Comparison of ENCODE assay signal across 27 cellular contexts in genomic region chr21:46157987-46158451, GRCh38. TPM values are rescaled to one million over a fixed set of nuclear protein-coding genes. Genes with fewer than 3 reads are reported as not detected.
A peak's percentile ranks its signal among the peaks of the same experiment; 100 is the strongest.
DNase-seq lines count a peak whose midpoint lies in the region; ATAC-seq and TF ChIP-seq lines count a peak whose summit lies in the region.
"Had no signal": no experiment of that assay in that cellular context is flagged by ENCODE, and none has a peak within 500 bp of the region (broad histone marks: within the 10 kb centered on the region; RNA-seq: fewer than 3 reads in every experiment).

No MANE protein-coding gene starts in this region.

- ATAC-seq in omental fat pad (ENCODE audit: low FRiP score) (no peak), upper lobe of right lung (no peak), gastroesophageal sphincter (no peak)
- ATAC-seq: activated naive CD8-positive, alpha-beta T cell treated with anti-CD3 and anti-CD28 coated beads, Interleukin-2, amount 50 U/mL, for 24 hours; heart left ventricle; stimulated activated naive CD8-positive, alpha-beta T cell treated with anti-CD3 and anti-CD28 coated beads, Interleukin-15, amount 100 ng/mL, for 72 hours had no signal

- H3K4me3 Mint-ChIP-seq in glutamatergic neuron (ENCODE audit: unreplicated experiment) = no peak overlapping the region
- H3K4me3 Mint-ChIP-seq: activated naive CD8-positive, alpha-beta T cell treated with anti-CD3 and anti-CD28 coated beads, Interleukin-2, amount 50 U/mL, for 24 hours; dendritic cell treated with granulocyte-macrophage colony-stimulating factor and Interleukin-4, amounts not matched to agents 40 ng/mL and 50 ng/mL, for 4 days; endodermal cell; nephron progenitor cell; stimulated activated naive CD8-positive, alpha-beta T cell treated with anti-CD3 and anti-CD28 coated beads, Interleukin-15, amount 100 ng/mL, for 72 hours; T-helper 2 cell treated with Interferon-gamma antibody and Interleukin-4, amounts not matched to agents 5 μg/mL and 100 μg/mL, for 36 hours had no signal

- H3K4me3 ChIP-seq in upper lobe of right lung = no peak overlapping the region
- no peak overlapping the region for H3K4me3 ChIP-seq in gastroesophageal sphincter
- H3K4me3 ChIP-seq: heart left ventricle, tibial nerve had no signal

- no peak for TF ChIP-seq CTCF in glutamatergic neuron (IDR thresholded peaks at IDR 0.05; ENCODE audit: partially characterized antibody, unreplicated experiment)
- no peak for TF ChIP-seq CTCF in omental fat pad (IDR thresholded peaks at IDR 0.05)
- TF ChIP-seq CTCF in upper lobe of right lung (IDR thresholded peaks at IDR 0.05) = no peak
- no peak for TF ChIP-seq CTCF in gastroesophageal sphincter (IDR thresholded peaks at IDR 0.05)

- H3K4me1 Mint-ChIP-seq in glutamatergic neuron (ENCODE audit: low read depth, unreplicated experiment) = peaks cover 8% of the 10 kb centered on the region
- H3K4me1 Mint-ChIP-seq: activated naive CD8-positive, alpha-beta T cell treated with anti-CD3 and anti-CD28 coated beads, Interleukin-2, amount 50 U/mL, for 24 hours; endodermal cell; stimulated activated naive CD8-positive, alpha-beta T cell treated with anti-CD3 and anti-CD28 coated beads, Interleukin-15, amount 100 ng/mL, for 72 hours had no signal

- intact Hi-C loops in upper lobe of right lung (cut with DNase I) = no loop called here

- no peaks in the 10 kb centered on the region for H3K9me3 ChIP-seq in upper lobe of right lung
- no peaks in the 10 kb centered on the region for H3K9me3 ChIP-seq in gastroesophageal sphincter
- H3K9me3 ChIP-seq: BE2C, heart left ventricle, tibial nerve had no signal

- peak; percentile 0 for DNase-seq in stimulated activated CD4-positive, alpha-beta T cell treated with anti-CD3 and anti-CD28 coated beads, Interleukin-15, amount 100 ng/mL, for 24 hours
- no peak for DNase-seq in stimulated activated CD4-positive, alpha-beta T cell treated with anti-CD3 and anti-CD28 coated beads, Interleukin-12 subunit alpha, Interleukin-12 subunit beta, amount 100 ng/mL, for 4 hours
- DNase-seq in glutamatergic neuron = no peak
- peak; percentile 18 for DNase-seq in omental fat pad (ENCODE audit: low spot score)
- DNase-seq in upper lobe of right lung = peak; percentile 53
- no peak for DNase-seq in activated CD4-positive, alpha-beta T cell treated with anti-CD3 and anti-CD28 coated beads, Interleukin-2, amount 50 U/mL, for 4 hours
- DNase-seq in HuH-7.5 (ENCODE audit: low spot score) = no peak
- DNase-seq: activated naive CD8-positive, alpha-beta T cell treated with anti-CD3 and anti-CD28 coated beads, Interleukin-2, amount 50 U/mL, for 24 hours; central memory CD4-positive, alpha-beta T cell; DMS53; endodermal cell; IMR-90; mammary epithelial cell; MV-4-11; NCI-H1436 treated with DMSO at 0.1 percent for 48 hours; NCI-H226; NCI-H526 treated with DMSO at 0.1 percent for 48 hours; nephron progenitor cell; SIG-M5; stimulated activated naive CD8-positive, alpha-beta T cell treated with anti-CD3 and anti-CD28 coated beads, Interleukin-15, amount 100 ng/mL, for 72 hours had no signal

- TF ChIP-seq EP300 in gastroesophageal sphincter (IDR thresholded peaks at IDR 0.05) = no peak

- no peaks in the 10 kb centered on the region for H3K36me3 ChIP-seq in upper lobe of right lung
- H3K36me3 ChIP-seq in gastroesophageal sphincter = no peaks in the 10 kb centered on the region
- H3K36me3 ChIP-seq: BE2C had no signal

- H3K9me3 Mint-ChIP-seq in glutamatergic neuron (ENCODE audit: unreplicated experiment) = peaks cover 10% of the 10 kb centered on the region
- H3K9me3 Mint-ChIP-seq: activated naive CD8-positive, alpha-beta T cell treated with anti-CD3 and anti-CD28 coated beads, Interleukin-2, amount 50 U/mL, for 24 hours; dendritic cell treated with granulocyte-macrophage colony-stimulating factor and Interleukin-4, amounts not matched to agents 40 ng/mL and 50 ng/mL, for 4 days; stimulated activated naive CD8-positive, alpha-beta T cell treated with anti-CD3 and anti-CD28 coated beads, Interleukin-15, amount 100 ng/mL, for 72 hours; T-helper 2 cell treated with Interferon-gamma antibody and Interleukin-4, amounts not matched to agents 5 μg/mL and 100 μg/mL, for 36 hours had no signal

- H3K27me3 ChIP-seq in upper lobe of right lung (no peaks in the 10 kb centered on the region), gastroesophageal sphincter (peaks cover 28% of the 10 kb centered on the region)
- H3K27me3 ChIP-seq: BE2C had no signal

- peak overlapping the region; percentile 80 for H3K27ac Mint-ChIP-seq in glutamatergic neuron (ENCODE audit: unreplicated experiment)
- H3K27ac Mint-ChIP-seq: activated naive CD8-positive, alpha-beta T cell treated with anti-CD3 and anti-CD28 coated beads, Interleukin-2, amount 50 U/mL, for 24 hours; dendritic cell treated with granulocyte-macrophage colony-stimulating factor and Interleukin-4, amounts not matched to agents 40 ng/mL and 50 ng/mL, for 4 days; endodermal cell; nephron progenitor cell; stimulated activated naive CD8-positive, alpha-beta T cell treated with anti-CD3 and anti-CD28 coated beads, Interleukin-15, amount 100 ng/mL, for 72 hours; T-helper 2 cell treated with Interferon-gamma antibody and Interleukin-4, amounts not matched to agents 5 μg/mL and 100 μg/mL, for 36 hours had no signal

- H3K36me3 Mint-ChIP-seq in glutamatergic neuron (ENCODE audit: unreplicated experiment) = peaks cover 2% of the 10 kb centered on the region

- H3K4me1 ChIP-seq in upper lobe of right lung (peaks cover 8% of the 10 kb centered on the region), gastroesophageal sphincter (peaks cover 0 to 27% (median 6%) of the 10 kb centered on the region in 3 donors)

- 100% methylated on average over 1 of the region's 15 CpGs; no CpG with 5 or more reads in 1 of the 2 donors for WGBS in gastroesophageal sphincter (ENCODE audit: low coverage in 1 of 2), 2 donors

- TF ChIP-seq POLR2A in gastroesophageal sphincter (IDR thresholded peaks at IDR 0.05) = no peak

- peaks cover 4% of the 10 kb centered on the region for H3K27me3 Mint-ChIP-seq in glutamatergic neuron (ENCODE audit: unreplicated experiment)
- H3K27me3 Mint-ChIP-seq: dendritic cell treated with granulocyte-macrophage colony-stimulating factor and Interleukin-4, amounts not matched to agents 40 ng/mL and 50 ng/mL, for 4 days had no signal

- H3K27ac ChIP-seq in upper lobe of right lung = no peak overlapping the region
- H3K27ac ChIP-seq in gastroesophageal sphincter = no peak overlapping the region
- H3K27ac ChIP-seq: heart left ventricle, tibial nerve had no signal

RNA-seq across cellular contexts. Expression of gene FTCD, which starts 2.6 kb away (rescaled TPM):
- 13.4 TPM for total RNA-seq in glutamatergic neuron (ENCODE audit: unreplicated experiment)
- total RNA-seq in omental fat pad = not detected
- total RNA-seq in upper lobe of right lung = 0.46 TPM
- 1 to 10 TPM in 1 of 4 donors, under 1 TPM in 1, not detected in 2; 0.31 to 1.5 TPM for total RNA-seq in gastroesophageal sphincter
- total RNA-seq: IMR-90, LHCN-M2 had no signal

RNA-seq across cellular contexts. Expression of gene SPATC1L, which starts 26.2 kb away (rescaled TPM):
- total RNA-seq in glutamatergic neuron (ENCODE audit: unreplicated experiment) (58.7 TPM), omental fat pad (1 to 10 TPM in 3 of 4 donors, under 1 TPM in 1; 0.96 to 8.0 (median 2.8) TPM), upper lobe of right lung (4.7 TPM), gastroesophageal sphincter (10 to 100 TPM in 1 of 4 donors, 1 to 10 TPM in 2, under 1 TPM in 1; 0.54 to 20.4 (median 7.9) TPM)

Comparison
In these comparisons a context has a peak if more than half of its experiments do, and no peak if none do; other contexts are left out.
1. DNase-seq: peak in stimulated activated CD4-positive, alpha-beta T cell treated with anti-CD3 and anti-CD28 coated beads, Interleukin-15, amount 100 ng/mL, for 24 hours (single experiment), omental fat pad (single experiment) and upper lobe of right lung (single experiment); none in stimulated activated CD4-positive, alpha-beta T cell treated with anti-CD3 and anti-CD28 coated beads, Interleukin-12 subunit alpha, Interleukin-12 subunit beta, amount 100 ng/mL, for 4 hours (single experiment), glutamatergic neuron (single experiment), activated CD4-positive, alpha-beta T cell treated with anti-CD3 and anti-CD28 coated beads, Interleukin-2, amount 50 U/mL, for 4 hours (0 of 2) and HuH-7.5 (single experiment).